In the genomic region with DNA sequence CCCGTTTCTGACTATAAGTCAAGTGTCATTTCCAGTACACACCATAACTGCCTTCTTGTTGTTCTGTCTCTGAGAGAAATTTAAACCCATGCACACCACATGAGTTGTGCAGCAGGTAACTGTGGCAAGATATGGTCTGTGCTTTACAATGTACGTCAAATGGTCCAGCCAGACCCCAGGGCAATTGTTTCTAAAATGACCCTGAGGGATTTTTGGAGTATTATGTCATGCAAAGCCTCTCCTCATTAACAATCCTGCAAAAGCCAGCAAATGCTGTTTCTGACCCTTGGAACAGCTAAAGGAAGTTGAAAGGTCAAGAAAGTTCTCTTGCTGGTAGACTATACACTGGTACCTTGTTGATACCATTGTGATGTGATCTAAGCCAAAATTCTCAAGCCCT, we compare ENCODE assay signal across 36 cellular contexts.
"Had no signal": no experiment of that assay in that cellular context is flagged by ENCODE, and none has a peak within 500 bp of the region (broad histone marks: within the 10 kb centered on the region; RNA-seq: fewer than 3 reads in every experiment).

No MANE protein-coding gene starts in this region.

- ATAC-seq: activated CD4-positive, alpha-beta T cell treated with anti-CD3 and anti-CD28 coated beads for 36 hours; activated CD4-positive, CD25-positive, alpha-beta regulatory T cell treated with anti-CD3 and anti-CD28 coated beads, Interleukin-2, amount 50 U/mL, for 24 hours; activated CD8-positive, alpha-beta memory T cell treated with anti-CD3 and anti-CD28 coated beads, Interleukin-2, amount 10 ng/mL, durations not matched to agents 7 days and 5 days; activated CD8-positive, alpha-beta T cell treated with anti-CD3 and anti-CD28 coated beads, Interleukin-2, amount 10 ng/mL, durations not matched to agents 7 days and 5 days; activated naive CD4-positive, alpha-beta T cell treated with anti-CD3 and anti-CD28 coated beads, Interleukin-2, amount 50 U/mL, for 72 hours; activated T-cell treated with anti-CD3 and anti-CD28 coated beads, Interleukin-2, amount 50 U/mL, for 4 hours; activated T-cell treated with anti-CD3 and anti-CD28 coated beads, Interleukin-2, amount 50 U/mL, for 72 hours; activated T-helper 17 cell treated with anti-CD3 and anti-CD28 coated beads, Interleukin-2, amount 50 U/mL, for 72 hours; body of pancreas; WTC11 had no signal

- H3K9me3 ChIP-seq: adrenal gland, body of pancreas had no signal

- H3K36me3 ChIP-seq: adrenal gland, brain microvascular endothelial cell, breast epithelium, WERI-Rb-1 had no signal

- DNase-seq: activated CD4-positive, alpha-beta memory T cell treated with anti-CD3 and anti-CD28 coated beads, Interleukin-2, amount 10 ng/mL, durations not matched to agents 7 days and 5 days; activated CD4-positive, alpha-beta T cell treated with anti-CD3 and anti-CD28 coated beads for 1 hour; activated CD4-positive, alpha-beta T cell treated with anti-CD3 and anti-CD28 coated beads for 36 hours; activated CD4-positive, alpha-beta T cell treated with anti-CD3 and anti-CD28 coated beads for 48 hours; activated CD4-positive, alpha-beta T cell treated with anti-CD3 and anti-CD28 coated beads, Interleukin-2, amount 10 ng/mL, durations not matched to agents 7 days and 5 days; activated CD4-positive, alpha-beta T cell treated with anti-CD3 and anti-CD28 coated beads, Interleukin-2, amount 50 U/mL, for 48 hours; activated CD4-positive, CD25-positive, alpha-beta regulatory T cell; activated CD8-positive, alpha-beta memory T cell treated with anti-CD3 and anti-CD28 coated beads for 24 hours; activated CD8-positive, alpha-beta memory T cell treated with anti-CD3 and anti-CD28 coated beads, Interleukin-2, amount 10 ng/mL, durations not matched to agents 7 days and 5 days; activated CD8-positive, alpha-beta memory T cell treated with anti-CD3 and anti-CD28 coated beads, Interleukin-2, amount 50 U/mL, for 48 hours; activated CD8-positive, alpha-beta T cell treated with anti-CD3 and anti-CD28 coated beads, Interleukin-2, amount 10 ng/mL, durations not matched to agents 7 days and 5 days; activated effector memory CD4-positive, alpha-beta T cell treated with anti-CD3 and anti-CD28 coated beads, Interleukin-2, amount 50 U/mL, for 16 hours; activated gamma-delta T cell treated with Interleukin-2 at 50 U/mL for 16 hours; activated naive CD4-positive, alpha-beta T cell; activated naive CD4-positive, alpha-beta T cell treated with anti-CD3 and anti-CD28 coated beads for 36 hours; activated naive CD4-positive, alpha-beta T cell treated with anti-CD3 and anti-CD28 coated beads, Interleukin-2, amount 50 U/mL, for 16 hours; activated naive CD8-positive, alpha-beta T cell treated with anti-CD3 and anti-CD28 coated beads for 36 hours; activated T-cell treated with anti-CD3 and anti-CD28 coated beads, Interleukin-2, amount 50 U/mL, for 4 hours; activated T-cell treated with anti-CD3 and anti-CD28 coated beads, Interleukin-2, amount 50 U/mL, for 72 hours; adrenal gland; amniotic stem cell; aorta; body of pancreas; brain microvascular endothelial cell; central memory CD4-positive, alpha-beta T cell; SW 1271; T-helper 1 cell; T-helper 2 cell; T-helper 9 cell; WERI-Rb-1 had no signal

- H3K27me3 ChIP-seq: adrenal gland, body of pancreas, brain microvascular endothelial cell, breast epithelium had no signal

- H3K4me3 ChIP-seq: adrenal gland, body of pancreas, breast epithelium had no signal

- H3K27ac ChIP-seq: adrenal gland, body of pancreas, brain microvascular endothelial cell, breast epithelium, WERI-Rb-1 had no signal

- FAIRE-seq: astrocyte had no signal

- H3K4me1 ChIP-seq: adrenal gland, body of pancreas, breast epithelium had no signal
